8 cellular contexts compared by ENCODE assay signal in the genomic region with DNA sequence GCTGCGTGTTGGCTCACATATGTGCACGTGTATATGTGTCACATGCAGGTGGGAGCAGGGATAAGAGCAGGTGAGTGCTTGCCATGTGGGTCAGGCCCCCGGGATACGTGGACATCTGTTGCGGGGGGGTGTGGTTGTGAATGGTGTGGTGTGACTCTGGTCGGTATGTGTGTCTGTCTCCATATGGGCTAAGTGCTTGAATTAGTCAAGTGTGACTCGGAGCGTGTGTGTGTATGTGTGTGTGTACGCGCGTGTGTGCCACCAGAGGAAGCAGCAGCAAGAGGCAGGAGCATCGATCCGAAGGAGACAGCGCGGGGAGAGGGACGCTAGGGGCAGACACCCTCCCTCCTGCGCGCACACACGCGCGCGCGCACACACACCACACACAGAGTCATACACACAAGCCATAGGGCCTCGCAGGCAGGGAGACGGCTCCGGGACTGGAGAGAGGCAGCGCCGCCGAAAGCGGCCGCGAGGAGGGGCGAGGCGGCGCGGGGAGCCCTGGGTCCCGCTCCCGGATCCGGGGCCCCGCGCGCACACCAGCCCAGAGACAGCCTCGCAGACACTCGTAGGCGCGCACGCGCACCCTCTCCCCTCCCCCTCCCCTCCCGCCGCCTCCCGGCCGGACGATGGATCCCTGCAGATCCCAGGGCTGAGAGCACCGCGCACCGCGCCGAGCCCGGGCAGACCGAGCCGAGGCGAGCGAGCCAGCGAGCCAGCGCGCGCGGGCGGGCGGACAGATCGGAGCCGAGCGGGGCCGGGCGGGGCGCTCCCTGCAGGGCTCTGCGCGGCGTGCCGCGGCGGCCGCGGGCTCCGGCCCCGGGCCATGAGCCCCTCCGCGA. TPM values are rescaled to one million over a fixed set of nuclear protein-coding genes. Genes with fewer than 3 reads are reported as not detected.
DNase-seq lines count a peak whose midpoint lies in the region; ATAC-seq, FAIRE-seq and TF ChIP-seq lines count a peak whose summit lies in the region.

A gene (plus strand): TSS at position 597 of the 842 bp plus-strand sequence. CDS start 1,171 bp downstream, outside the sequence.

- peaks cover 44% of the 10 kb centered on the region for H3K27me3 Mint-ChIP-seq in activated B cell treated with CpG ODN at 0.5 μM for 24 hours

- no peak for FAIRE-seq in RCC 7860 (lab: Jason Lieb, UNC)

- intact Hi-C loops in activated B cell treated with CpG ODN at 0.5 μM for 24 hours (cut with micrococcal nuclease) = loop anchor here (1.0 to 5.0 kb wide), 4 partner anchors 18 to 280 kb away; no protein-coding TSS in a partner anchor

- H3K36me3 Mint-ChIP-seq in activated B cell treated with CpG ODN at 0.5 μM for 24 hours (ENCODE audit: low read depth) = no peaks in the 10 kb centered on the region

- no peak within 1 kb of the TSS for H3K27ac Mint-ChIP-seq in activated B cell treated with CpG ODN at 0.5 μM for 24 hours

- TF ChIP-seq CTCF in GM10248 (IDR thresholded peaks at IDR 0.05; ENCODE audit: control extremely low read depth, extremely low read depth, low read depth, missing control alignments) (no peak), activated B cell treated with CpG ODN at 0.5 μM for 24 hours (IDR thresholded peaks at IDR 0.05) (no peak)

- CTCF ChIA-PET in GM10248 (lab: Yijun Ruan, JAX) = interaction anchor here (1.0 to 8.0 kb wide), 19 partner anchors 9 to 176 kb away, joined by 3 to 161 read pairs (median 7); a partner anchor contains a TSS
- CTCF ChIA-PET in activated B cell treated with CpG ODN at 0.5 μM for 24 hours (lab: Charles Lee) = interaction anchor here (1.1 to 2.8 kb wide), 5 partner anchors 13 to 91 kb away, joined by 3 to 45 read pairs (median 4); no protein-coding TSS in a partner anchor

- POLR2A ChIA-PET in GM10248 (lab: Yijun Ruan, JAX) (no interaction called here), activated B cell treated with CpG ODN at 0.5 μM for 24 hours (lab: Charles Lee) (interaction anchor here (0.6 to 1.5 kb wide), 2 partner anchors 9 to 90 kb away, joined by 3 read pairs; no protein-coding TSS in a partner anchor)

- peak within 1 kb of the TSS; percentile 72 for H3K27ac ChIP-seq in cingulate gyrus (ENCODE audit: low read depth, low read length)

- ATAC-seq in activated B cell treated with CpG ODN at 0.5 μM for 24 hours (ENCODE audit: low read depth) = peak; percentile 47
- ATAC-seq in HG03565 (IDR thresholded peaks at IDR 0.05; ENCODE audit: unreplicated experiment) = no peak

- H3K9me3 Mint-ChIP-seq in activated B cell treated with CpG ODN at 0.5 μM for 24 hours = no peaks in the 10 kb centered on the region

- peaks cover 16% of the 10 kb centered on the region for H3K4me1 Mint-ChIP-seq in activated B cell treated with CpG ODN at 0.5 μM for 24 hours

- peak; percentile 57 for DNase-seq in GM10248 (ENCODE audit: extremely low spot score)
- DNase-seq in NCI-H1092 treated with DMSO at 0.1 percent for 48 hours (lab: John Stamatoyannopoulos, UW) = peak; percentile 53
- DNase-seq in activated B cell treated with CpG ODN at 0.5 μM for 24 hours = peak; percentile 44
- DNase-seq in kidney tubule cell (ENCODE audit: low spot score) = peak; percentile 49
- peak in 2 of 3 donors; percentile 30 to 40 for DNase-seq in stimulated activated CD4-positive, alpha-beta T cell treated with anti-CD3 and anti-CD28 coated beads, Interleukin-12 subunit alpha, Interleukin-12 subunit beta, amount 100 ng/mL, for 48 hours (ENCODE audit: low read depth in 2 of 3, low spot score in 1 of 3)
- DNase-seq in RCC 7860 (ENCODE audit: low spot score) = no peak

- H3K4me3 Mint-ChIP-seq in activated B cell treated with CpG ODN at 0.5 μM for 24 hours = peak within 1 kb of the TSS; percentile 84

RNA-seq across cellular contexts. Expression of the gene that starts here (rescaled TPM):
- total RNA-seq in activated B cell treated with CpG ODN at 0.5 μM for 24 hours = not detected in 2 replicates

Comparison
In these comparisons a context has a peak if more than half of its experiments do, and no peak if none do; other contexts are left out.
1. Peak in DNase-seq and ATAC-seq in activated B cell treated with CpG ODN at 0.5 μM for 24 hours; RNA of the gene not detected or under 1 TPM.